Comparison of ENCODE assay signal across 8 cellular contexts in the genomic region with DNA sequence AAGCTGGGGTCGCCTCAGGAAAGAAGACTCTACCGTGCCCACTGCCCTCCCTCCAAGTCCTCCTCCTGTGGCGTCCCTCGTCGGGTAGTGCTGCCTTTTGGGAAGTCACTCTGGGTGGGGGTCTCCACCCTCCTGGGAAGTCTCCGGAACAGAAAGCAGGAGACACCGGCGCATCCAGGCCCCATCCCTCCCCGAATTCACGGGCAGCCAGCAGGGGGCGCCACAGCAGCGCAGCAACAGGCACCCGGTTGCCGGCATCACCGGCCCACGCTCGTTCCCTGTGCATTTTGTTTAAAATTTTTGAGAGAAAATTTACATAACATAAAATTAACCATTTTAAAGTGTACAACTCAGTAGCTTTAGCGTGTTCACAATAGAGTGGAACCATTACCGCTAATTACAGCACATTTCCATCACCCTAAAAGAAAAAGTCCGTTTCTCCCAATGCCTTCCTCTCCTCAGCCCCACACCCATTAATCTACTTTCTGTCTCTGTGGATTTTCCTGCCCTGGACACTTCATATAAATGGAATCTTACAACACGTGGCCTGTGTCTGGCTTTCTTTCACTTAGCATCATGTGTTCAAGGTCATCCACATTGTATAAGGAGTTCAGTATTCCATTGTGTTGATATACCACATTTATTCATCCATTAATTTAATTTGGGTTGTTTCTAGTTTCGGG.
DNase-seq lines count a peak whose midpoint lies in the region; ATAC-seq and TF ChIP-seq lines count a peak whose summit lies in the region.

No MANE protein-coding gene starts in this region.

- H3K27me3 ChIP-seq in SK-N-SH (ENCODE audit: insufficient read depth) (no peaks in the 10 kb centered on the region), breast epithelium (no peaks in the 10 kb centered on the region), left lung (peaks cover 0 to 22% of the 10 kb centered on the region in 2 donors)

- no peaks in the 10 kb centered on the region for H4K20me1 ChIP-seq in SK-N-SH (ENCODE audit: insufficient read depth)

- H2AFZ ChIP-seq in SK-N-SH (ENCODE audit: low read depth): no peak overlapping the region

- no peak overlapping the region for H3K27ac ChIP-seq in SK-N-SH (ENCODE audit: low read depth in 2 of 2, low read length in 1 of 2)
- H3K27ac ChIP-seq in breast epithelium: no peak overlapping the region
- no peak overlapping the region for H3K27ac ChIP-seq in left lung

- intact Hi-C loops in breast epithelium (cut with DNase I; ENCODE audit: low total_unique reads) (no loop called here), left lung (cut with DNase I) (no loop called here)

- H3K36me3 ChIP-seq in SK-N-SH (replicated peaks in 1 of 2; ENCODE audit: control insufficient read depth in 1 of 2, insufficient read depth in 2 of 2, low read length in 1 of 2) (no peaks in the 10 kb centered on the region), breast epithelium (no peaks in the 10 kb centered on the region), left lung (no peaks in the 10 kb centered on the region)

- no peak overlapping the region for H3K9ac ChIP-seq in SK-N-SH

- no peak for TF ChIP-seq EP300 in SK-N-SH (IDR thresholded peaks at IDR 0.05; ENCODE audit: borderline replicate concordance in 1 of 2, low read depth in 1 of 2, low read length in 1 of 2)

- H3K4me3 ChIP-seq in SK-N-SH (ENCODE audit: low read depth in 2 of 2, low read length in 1 of 2): no peak overlapping the region
- peak overlapping the region; percentile 22 to 54 (median 42) for H3K4me3 ChIP-seq in breast epithelium
- H3K4me3 ChIP-seq in left lung: no peak overlapping the region

- POLR2A ChIA-PET in SK-N-SH (lab: Yijun Ruan, JAX): no interaction called here

- H3K4me2 ChIP-seq in SK-N-SH: no peak overlapping the region

- WGBS in SK-N-SH (ENCODE audit: low lambda C conversion rate): 74% methylated on average over 21 of the region's 22 CpGs

- peak; percentile 83 for ATAC-seq in left lung

- no peaks in the 10 kb centered on the region for H3F3A ChIP-seq in SK-N-SH (replicated peaks; ENCODE audit: insufficient read depth)

- H3K4me1 ChIP-seq in SK-N-SH (ENCODE audit: control insufficient read depth in 1 of 2, insufficient read depth in 2 of 2, low read depth in 1 of 2, low read length in 1 of 2): no peaks in the 10 kb centered on the region
- no peaks in the 10 kb centered on the region for H3K4me1 ChIP-seq in breast epithelium
- no peaks in the 10 kb centered on the region for H3K4me1 ChIP-seq in left lung

- peak; percentile 54 for TF ChIP-seq RAD21 in SK-N-SH (IDR thresholded peaks at IDR 0.05; ENCODE audit: low read length)

- no peaks in the 10 kb centered on the region for H3K9me3 ChIP-seq in SK-N-SH
- no peaks in the 10 kb centered on the region for H3K9me3 ChIP-seq in breast epithelium
- H3K9me3 ChIP-seq in left lung: no peaks in the 10 kb centered on the region

- TF ChIP-seq POLR2A in breast epithelium (IDR thresholded peaks at IDR 0.05): no peak

- DNase-seq in SKM-1 treated with dmso at 0.1 percent for 144 hours (lab: John Stamatoyannopoulos, UW; ENCODE audit: unreplicated experiment): peak; percentile 27
- DNase-seq in SKM-1 (lab: John Stamatoyannopoulos, UW; ENCODE audit: unreplicated experiment): no peak
- peak; percentile 81 for DNase-seq in SK-N-SH
- DNase-seq in breast epithelium (ENCODE audit: low spot score in 2 of 2): peak in 1 of 2 donors; percentile 73
- peak in 1 of 2 donors; percentile 87 for DNase-seq in left lung
- DNase-seq in stimulated activated CD8-positive, alpha-beta memory T cell treated with anti-CD3 and anti-CD28 coated beads, Interleukin-4, amount 100 ng/mL, for 1 hour (ENCODE audit: low read depth in 2 of 2, low spot score in 1 of 2): peak; percentile 15 to 28
- DNase-seq in NCI-H2171 (lab: John Stamatoyannopoulos, UW): no peak
- no peak for DNase-seq in NCI-H128 (lab: John Stamatoyannopoulos, UW; ENCODE audit: unreplicated experiment)

- peak; percentile 71 for TF ChIP-seq CTCF in SK-N-SH (IDR thresholded peaks at IDR 0.05)
- TF ChIP-seq CTCF in breast epithelium (IDR thresholded peaks at IDR 0.05): peak; percentile 68 to 85 (median 81)
- TF ChIP-seq CTCF in left lung (IDR thresholded peaks at IDR 0.05): peak; percentile 68 to 85

- CTCF ChIA-PET in SK-N-SH (lab: Yijun Ruan, JAX): interaction anchor here (0.6 to 2.6 kb wide), 13 partner anchors 9 to 85 kb away, joined by 3 to 17 read pairs (median 4); a partner anchor contains a TSS

- no peaks in the 10 kb centered on the region for H3K9me2 ChIP-seq in SK-N-SH

- H3K79me2 ChIP-seq in SK-N-SH (ENCODE audit: insufficient read depth): no peaks in the 10 kb centered on the region

TF ChIP-seq in SK-N-SH, 30 proteins besides CTCF, POLR2A, EP300 and RAD21:
- TF ChIP-seq, protein P1, sequence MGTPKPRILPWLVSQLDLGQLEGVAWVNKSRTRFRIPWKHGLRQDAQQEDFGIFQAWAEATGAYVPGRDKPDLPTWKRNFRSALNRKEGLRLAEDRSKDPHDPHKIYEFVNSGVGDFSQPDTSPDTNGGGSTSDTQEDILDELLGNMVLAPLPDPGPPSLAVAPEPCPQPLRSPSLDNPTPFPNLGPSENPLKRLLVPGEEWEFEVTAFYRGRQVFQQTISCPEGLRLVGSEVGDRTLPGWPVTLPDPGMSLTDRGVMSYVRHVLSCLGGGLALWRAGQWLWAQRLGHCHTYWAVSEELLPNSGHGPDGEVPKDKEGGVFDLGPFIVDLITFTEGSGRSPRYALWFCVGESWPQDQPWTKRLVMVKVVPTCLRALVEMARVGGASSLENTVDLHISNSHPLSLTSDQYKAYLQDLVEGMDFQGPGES (IDR thresholded peaks at IDR 0.05; ENCODE audit: low read depth, low read length): no peak
- TF ChIP-seq FOSL2 (IDR thresholded peaks at IDR 0.05; ENCODE audit: borderline replicate concordance, low read depth): no peak
- TF ChIP-seq NRF1 (IDR thresholded peaks at IDR 0.05; ENCODE audit: low read depth, low read length): no peak
- no peak for TF ChIP-seq GATA2 (CRISPR knock-in tag; IDR thresholded peaks at IDR 0.05)
- TF ChIP-seq, protein P2, sequence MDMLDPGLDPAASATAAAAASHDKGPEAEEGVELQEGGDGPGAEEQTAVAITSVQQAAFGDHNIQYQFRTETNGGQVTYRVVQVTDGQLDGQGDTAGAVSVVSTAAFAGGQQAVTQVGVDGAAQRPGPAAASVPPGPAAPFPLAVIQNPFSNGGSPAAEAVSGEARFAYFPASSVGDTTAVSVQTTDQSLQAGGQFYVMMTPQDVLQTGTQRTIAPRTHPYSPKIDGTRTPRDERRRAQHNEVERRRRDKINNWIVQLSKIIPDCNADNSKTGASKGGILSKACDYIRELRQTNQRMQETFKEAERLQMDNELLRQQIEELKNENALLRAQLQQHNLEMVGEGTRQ (IDR thresholded peaks at IDR 0.05; ENCODE audit: borderline replicate concordance, low read depth, low read length): no peak

Comparison
In these comparisons a context has a peak if more than half of its experiments do, and no peak if none do; other contexts are left out.
1. DNase-seq: peak in SKM-1 treated with dmso at 0.1 percent for 144 hours (single experiment), SK-N-SH (single experiment) and stimulated activated CD8-positive, alpha-beta memory T cell treated with anti-CD3 and anti-CD28 coated beads, Interleukin-4, amount 100 ng/mL, for 1 hour (2 of 2); none in SKM-1 (single experiment), NCI-H2171 (single experiment) and NCI-H128 (single experiment).
2. H3K4me3 ChIP-seq: peak in breast epithelium (3 of 3); none in SK-N-SH (0 of 2) and left lung (0 of 2).
3. Peak in every context shown above with its lines, with median percentiles within 50 percentile points of each other: CTCF ChIP-seq.